9 cellular contexts compared by ENCODE assay signal in the genomic region with DNA sequence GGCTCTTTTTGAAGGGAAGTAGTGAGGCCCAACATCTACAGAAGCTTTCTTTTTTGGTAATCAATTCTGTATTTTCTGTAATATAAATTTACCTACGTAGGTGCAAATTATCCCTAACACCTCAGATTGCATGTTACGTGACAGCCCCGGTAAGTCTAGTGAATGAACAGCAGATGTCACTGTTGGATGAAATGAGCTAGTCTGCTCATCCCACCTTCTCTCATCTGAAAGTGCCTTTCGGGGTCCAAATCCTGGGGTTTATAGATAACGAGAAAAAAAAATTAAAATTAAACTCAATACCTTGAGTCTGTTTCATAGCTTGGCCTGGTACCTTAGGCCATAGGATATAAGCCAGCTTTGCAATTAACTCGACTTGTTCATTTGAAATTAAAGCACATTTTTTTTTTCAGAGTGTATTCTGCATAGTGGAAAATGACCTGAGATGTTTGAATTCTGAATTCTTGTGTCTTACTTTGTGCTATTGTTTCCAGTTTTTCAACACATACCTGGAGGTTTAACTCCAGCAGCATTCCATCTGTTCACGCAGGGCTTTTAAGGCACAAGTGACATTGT.
DNase-seq lines count a peak whose midpoint lies in the region; ATAC-seq and TF ChIP-seq lines count a peak whose summit lies in the region.
"Had no signal": no experiment of that assay in that cellular context is flagged by ENCODE, and none has a peak within 500 bp of the region (broad histone marks: within the 10 kb centered on the region; RNA-seq: fewer than 3 reads in every experiment).

No MANE protein-coding gene starts in this region.

- H3K9me3 ChIP-seq in right atrium auricular region: no peaks in the 10 kb centered on the region

- no peaks in the 10 kb centered on the region for H3K36me3 ChIP-seq in right atrium auricular region

- ATAC-seq in GM18873 (IDR thresholded peaks at IDR 0.05; ENCODE audit: low FRiP score, unreplicated experiment): no peak

- TF ChIP-seq CTCF in choroid plexus epithelial cell (conservative IDR thresholded peaks at IDR 0.05; ENCODE audit: low read depth, low read length) (peak; percentile 76), right atrium auricular region (IDR thresholded peaks at IDR 0.05) (peak in 1 of 2 donors; percentile 46)

- peak; percentile 6 to 47 for DNase-seq in NCI-H446 (lab: John Stamatoyannopoulos, UW)
- no peak for DNase-seq in NCI-H446 treated with DMSO at 0.1 percent for 48 hours (lab: John Stamatoyannopoulos, UW)
- DNase-seq in NCI-H226: peak; percentile 3
- peak; percentile 62 for DNase-seq in choroid plexus epithelial cell (ENCODE audit: low read depth)
- peak; percentile 77 for DNase-seq in superior temporal gyrus (ENCODE audit: extremely low spot score)
- no peak for DNase-seq in AG08396 (ENCODE audit: low spot score)
- DNase-seq in right atrium auricular region (ENCODE audit: low spot score): no peak
- DNase-seq: CD4-positive, CD25-positive, alpha-beta regulatory T cell had no signal

- no peak overlapping the region for H3K4me3 ChIP-seq in choroid plexus epithelial cell (ENCODE audit: low read depth, low read length)
- H3K4me3 ChIP-seq in right atrium auricular region: no peak overlapping the region

- no peak overlapping the region for H3K27ac ChIP-seq in right atrium auricular region

- H3K27me3 ChIP-seq in right atrium auricular region: no peaks in the 10 kb centered on the region

- H3K4me1 ChIP-seq in right atrium auricular region: no peaks in the 10 kb centered on the region

Comparison
In these comparisons a context has a peak if more than half of its experiments do, and no peak if none do; other contexts are left out.
1. DNase-seq: peak in NCI-H446 (2 of 2), NCI-H226 (single experiment), choroid plexus epithelial cell (single experiment) and superior temporal gyrus (single experiment); none in NCI-H446 treated with DMSO at 0.1 percent for 48 hours (single experiment), AG08396 (single experiment) and right atrium auricular region (single experiment).